Comparison of ENCODE assay signal across 22 cellular contexts in the genomic region with DNA sequence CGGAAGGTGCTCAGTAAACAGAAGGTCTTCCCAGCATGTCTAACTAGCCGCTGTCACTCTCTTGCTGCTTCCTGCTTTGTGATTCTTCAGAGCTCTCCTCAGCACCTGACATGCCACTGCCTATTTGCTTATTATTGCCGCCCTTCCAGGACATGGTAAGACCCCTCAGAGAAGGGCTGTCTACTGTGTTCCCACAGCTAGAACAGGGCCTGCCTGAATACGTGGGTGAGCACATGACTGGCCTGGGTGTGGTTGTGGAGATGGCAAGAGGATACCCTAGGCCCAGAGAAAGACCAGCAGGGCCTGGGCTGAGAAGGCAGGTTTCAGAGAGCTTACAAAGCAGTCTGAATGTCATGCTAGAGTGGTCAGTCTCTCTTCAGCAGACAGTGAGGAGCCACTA.
"Had no signal": no experiment of that assay in that cellular context is flagged by ENCODE, and none has a peak within 500 bp of the region (broad histone marks: within the 10 kb centered on the region; RNA-seq: fewer than 3 reads in every experiment).

No MANE protein-coding gene starts in this region.

- H3K27me3 ChIP-seq: gastrocnemius medialis had no signal

- H3K9me3 ChIP-seq: esophagus squamous epithelium, gastrocnemius medialis, heart left ventricle, left ventricle myocardium inferior, lower lobe of right lung, mucosa of descending colon had no signal

- H3K4me3 Mint-ChIP-seq: effector memory CD8-positive, alpha-beta T cell; endodermal cell; mesothelial cell of epicardium had no signal

- H3K4me3 ChIP-seq: coronary artery, dorsolateral prefrontal cortex, esophagus squamous epithelium, gastrocnemius medialis, heart left ventricle, hepatocyte, left ventricle myocardium inferior, lower lobe of right lung, mucosa of descending colon had no signal

- H3K36me3 Mint-ChIP-seq: mesothelial cell of epicardium had no signal

- H3K27ac Mint-ChIP-seq: effector memory CD8-positive, alpha-beta T cell; endodermal cell; mesothelial cell of epicardium had no signal

- H3K27ac ChIP-seq: coronary artery, dorsolateral prefrontal cortex, epithelial cell of prostate, esophagus squamous epithelium, gastrocnemius medialis, heart left ventricle, hepatocyte, left ventricle myocardium inferior, lower lobe of right lung had no signal

- H3K9me3 Mint-ChIP-seq: effector memory CD8-positive, alpha-beta T cell; endodermal cell; mesothelial cell of epicardium had no signal

- H3K36me3 ChIP-seq: esophagus squamous epithelium, gastrocnemius medialis, heart left ventricle, left ventricle myocardium inferior, lower lobe of right lung had no signal

- DNase-seq: central memory CD4-positive, alpha-beta T cell; dermis blood vessel endothelial cell; dorsolateral prefrontal cortex; effector CD8-positive, alpha-beta T cell; effector memory CD8-positive, alpha-beta T cell; endodermal cell; erythroblast; esophagus squamous epithelium; foreskin fibroblast; foreskin melanocyte; gastrocnemius medialis; heart left ventricle; hypothalamus; left colon; left ventricle myocardium inferior; lower lobe of right lung; mesenchymal stem cell; mucosa of descending colon had no signal
